24 cellular contexts compared by ENCODE assay signal in genomic region chr16:73101568-73101967, GRCh38. TPM values are rescaled to one million over a fixed set of nuclear protein-coding genes. Genes with fewer than 3 reads are reported as not detected.
A peak's percentile ranks its signal among the peaks of the same experiment; 100 is the strongest.
DNase-seq lines count a peak whose midpoint lies in the region; TF ChIP-seq lines count a peak whose summit lies in the region.
"Had no signal": no experiment of that assay in that cellular context is flagged by ENCODE, and none has a peak within 500 bp of the region (broad histone marks: within the 10 kb centered on the region; RNA-seq: fewer than 3 reads in every experiment).

No MANE protein-coding gene starts in this region.

- no peak overlapping the region for H3K27ac ChIP-seq in HEK293 (ENCODE audit: extremely low read depth, low read depth, low read length)
- H3K27ac ChIP-seq: BLaER1 had no signal

- H3K4me1 Mint-ChIP-seq in chondrocyte (ENCODE audit: low read depth) (peaks cover 5% of the 10 kb centered on the region), neural crest cell (peaks cover 5% of the 10 kb centered on the region)
- no peaks in the 10 kb centered on the region for H3K4me1 Mint-ChIP-seq in activated naive CD4-positive, alpha-beta T cell treated with anti-CD3 and anti-CD28 coated beads for 36 hours (ENCODE audit: low read depth)
- H3K4me1 Mint-ChIP-seq: CD14-positive monocyte; CD4-positive, alpha-beta memory T cell; CD4-positive, CD25-positive, alpha-beta regulatory T cell; CD8-positive, alpha-beta memory T cell had no signal

- no peak overlapping the region for H3K4me3 ChIP-seq in HEK293 (ENCODE audit: low read depth, low read length)
- H3K4me3 ChIP-seq: BLaER1, GM12878 had no signal

- H3K36me3 ChIP-seq in HEK293 (ENCODE audit: control insufficient read depth in 2 of 2, insufficient read depth in 1 of 2, low read length in 2 of 2), result no peaks in the 10 kb centered on the region
- H3K36me3 ChIP-seq: BE2C, BLaER1 had no signal

- DNase-seq in chondrocyte (ENCODE audit: low spot score), result no peak
- DNase-seq in neural crest cell (ENCODE audit: low read depth, low spot score), result no peak
- no peak for DNase-seq in activated naive CD4-positive, alpha-beta T cell treated with anti-CD3 and anti-CD28 coated beads for 36 hours
- DNase-seq in NCI-H510A (lab: John Stamatoyannopoulos, UW), result no peak
- no peak for DNase-seq in putamen (ENCODE audit: low spot score)
- DNase-seq: 8988T; ACHN; BE2C; C1 segment of cervical spinal cord; CD4-positive, alpha-beta memory T cell; CD4-positive, CD25-positive, alpha-beta regulatory T cell; CD8-positive, alpha-beta memory T cell; COR-L47; DMS 273 treated with DMSO at 0.1 percent for 48 hours; DMS153; DMS53; DMS79; DND-41; EL; GDM1 had no signal

- CTCF ChIA-PET in HEK293 (lab: Yijun Ruan, JAX), result no interaction called here
- CTCF ChIA-PET in activated naive CD4-positive, alpha-beta T cell treated with anti-CD3 and anti-CD28 coated beads for 36 hours (lab: Charles Lee), result no interaction called here

- H3K27me3 Mint-ChIP-seq in chondrocyte (ENCODE audit: low read depth) (no peaks in the 10 kb centered on the region), neural crest cell (ENCODE audit: low read depth) (no peaks in the 10 kb centered on the region)
- no peaks in the 10 kb centered on the region for H3K27me3 Mint-ChIP-seq in activated naive CD4-positive, alpha-beta T cell treated with anti-CD3 and anti-CD28 coated beads for 36 hours (ENCODE audit: low read depth)
- H3K27me3 Mint-ChIP-seq: CD4-positive, CD25-positive, alpha-beta regulatory T cell had no signal

- TF ChIP-seq CTCF in HEK293 (tag by site-specific recombination; IDR thresholded peaks at IDR 0.05) (no peak), chondrocyte (IDR thresholded peaks at IDR 0.05) (no peak), neural crest cell (conservative IDR thresholded peaks at IDR 0.05) (no peak)

- H3K4me3 Mint-ChIP-seq in chondrocyte (ENCODE audit: unreplicated experiment), result no peak overlapping the region
- H3K4me3 Mint-ChIP-seq in neural crest cell, result no peak overlapping the region
- H3K4me3 Mint-ChIP-seq in activated naive CD4-positive, alpha-beta T cell treated with anti-CD3 and anti-CD28 coated beads for 36 hours, result no peak overlapping the region
- H3K4me3 Mint-ChIP-seq: CD14-positive monocyte; CD4-positive, alpha-beta memory T cell; CD4-positive, CD25-positive, alpha-beta regulatory T cell; CD8-positive, alpha-beta memory T cell had no signal

- H3K36me3 Mint-ChIP-seq in chondrocyte (ENCODE audit: low read depth) (peaks cover 1% of the 10 kb centered on the region), neural crest cell (ENCODE audit: low read depth) (peaks cover 3% of the 10 kb centered on the region)
- H3K36me3 Mint-ChIP-seq in activated naive CD4-positive, alpha-beta T cell treated with anti-CD3 and anti-CD28 coated beads for 36 hours (ENCODE audit: low read depth), result no peaks in the 10 kb centered on the region
- H3K36me3 Mint-ChIP-seq: CD14-positive monocyte; CD4-positive, alpha-beta memory T cell; CD4-positive, CD25-positive, alpha-beta regulatory T cell; CD8-positive, alpha-beta memory T cell had no signal

- peak overlapping the region; percentile 27 for H3K27ac Mint-ChIP-seq in chondrocyte (ENCODE audit: unreplicated experiment)
- H3K27ac Mint-ChIP-seq in neural crest cell (ENCODE audit: unreplicated experiment), result peak overlapping the region; percentile 73
- no peak overlapping the region for H3K27ac Mint-ChIP-seq in activated naive CD4-positive, alpha-beta T cell treated with anti-CD3 and anti-CD28 coated beads for 36 hours
- H3K27ac Mint-ChIP-seq: CD4-positive, alpha-beta memory T cell; CD4-positive, CD25-positive, alpha-beta regulatory T cell had no signal

- H3K9me3 Mint-ChIP-seq in chondrocyte (ENCODE audit: low read depth) (no peaks in the 10 kb centered on the region), neural crest cell (no peaks in the 10 kb centered on the region)
- no peaks in the 10 kb centered on the region for H3K9me3 Mint-ChIP-seq in activated naive CD4-positive, alpha-beta T cell treated with anti-CD3 and anti-CD28 coated beads for 36 hours
- H3K9me3 Mint-ChIP-seq: CD14-positive monocyte had no signal

- intact Hi-C loops in activated naive CD4-positive, alpha-beta T cell treated with anti-CD3 and anti-CD28 coated beads for 36 hours (cut with micrococcal nuclease), result no loop called here

- no peaks in the 10 kb centered on the region for H3K9me3 ChIP-seq in HEK293 (ENCODE audit: control insufficient read depth, insufficient read depth, low read depth, low read length)
- H3K9me3 ChIP-seq: BE2C, BLaER1 had no signal

- POLR2A ChIA-PET in HEK293 (lab: Yijun Ruan, JAX), result no interaction called here

- H3K4me1 ChIP-seq in HEK293 (ENCODE audit: control insufficient read depth, insufficient read depth, low read length), result peaks cover 2% of the 10 kb centered on the region; the same call in 1 of the 2 replicates
- H3K4me1 ChIP-seq: BE2C, BLaER1 had no signal

TF ChIP-seq in HEK293, 187 proteins besides CTCF, POLR2A, EP300 and RAD21:
- TF ChIP-seq HOXD13 (CRISPR knock-in tag; IDR thresholded peaks at IDR 0.05; ENCODE audit: borderline replicate concordance), result no peak
- peak; percentile 89 for TF ChIP-seq ATF2 (tag by site-specific recombination; IDR thresholded peaks at IDR 0.05; ENCODE audit: low read depth)

RNA-seq across cellular contexts. Expression of gene ZFHX3, which starts 53.6 kb away (rescaled TPM):
- total RNA-seq in chondrocyte, result 74.4 to 91.0 TPM (median 86.8 TPM) in 3 replicates
- total RNA-seq in neural crest cell, result 40.1 and 46.0 TPM in 2 replicates
- under 1 TPM; 0.44 to 0.72 TPM for total RNA-seq in activated naive CD4-positive, alpha-beta T cell treated with anti-CD3 and anti-CD28 coated beads for 36 hours

Comparison
In these comparisons a context has a peak if more than half of its experiments do, and no peak if none do; other contexts are left out.
1. RNA of gene ZFHX3, which starts 53.6 kb away (total RNA-seq): 74.4 to 91.0 TPM in chondrocyte and 40.1 to 46.0 TPM in neural crest cell; 0.44 to 0.72 TPM in activated naive CD4-positive, alpha-beta T cell treated with anti-CD3 and anti-CD28 coated beads for 36 hours; every median in the first group is over 10 times any median in the second.